Comparison of ENCODE assay signal across 17 cellular contexts in the genomic region with DNA sequence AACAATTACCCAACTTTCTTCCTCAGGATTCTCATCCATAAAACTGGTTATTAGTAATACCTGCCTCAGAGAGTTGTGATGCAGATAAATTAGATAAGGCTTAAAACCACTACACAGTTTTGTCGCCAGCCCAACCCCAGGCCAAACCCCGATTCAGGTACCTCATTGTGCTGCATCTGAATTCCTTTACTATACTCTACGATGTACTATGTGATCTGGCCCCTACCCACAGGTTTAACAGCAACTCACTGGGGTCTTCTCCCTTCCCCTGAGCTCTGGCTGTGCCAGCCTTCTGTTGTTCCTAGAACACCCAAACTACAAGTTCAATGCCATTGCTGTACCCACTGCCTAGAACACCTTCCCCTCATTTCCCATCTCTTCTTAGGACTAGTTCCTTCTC.
DNase-seq lines count a peak whose midpoint lies in the region; ATAC-seq, FAIRE-seq and TF ChIP-seq lines count a peak whose summit lies in the region.
"Had no signal": no experiment of that assay in that cellular context is flagged by ENCODE, and none has a peak within 500 bp of the region (broad histone marks: within the 10 kb centered on the region; RNA-seq: fewer than 3 reads in every experiment).

No MANE protein-coding gene starts in this region.

- peak overlapping the region; percentile 46 for H3K27ac Mint-ChIP-seq in stimulated activated naive CD8-positive, alpha-beta T cell treated with anti-CD3 and anti-CD28 coated beads, Interleukin-15, Interleukin-2, amounts not matched to agents 100 ng/mL and 50 ng/mL, for 24 hours
- H3K27ac Mint-ChIP-seq: nephron progenitor cell had no signal

- TF ChIP-seq CTCF in endothelial cell of umbilical vein (IDR thresholded peaks at IDR 0.05; ENCODE audit: extremely low read depth in 1 of 2, insufficient read depth in 1 of 2, low read depth in 1 of 2, low read length in 2 of 2) = no peak

- H3K27me3 Mint-ChIP-seq in stimulated activated naive CD8-positive, alpha-beta T cell treated with anti-CD3 and anti-CD28 coated beads, Interleukin-15, Interleukin-2, amounts not matched to agents 100 ng/mL and 50 ng/mL, for 24 hours = no peaks in the 10 kb centered on the region

- H3K79me2 ChIP-seq in endothelial cell of umbilical vein (ENCODE audit: control insufficient read depth, insufficient read depth, low read length) = peaks cover 74% of the 10 kb centered on the region

- peaks cover 38% of the 10 kb centered on the region for H3K4me1 Mint-ChIP-seq in stimulated activated naive CD8-positive, alpha-beta T cell treated with anti-CD3 and anti-CD28 coated beads, Interleukin-15, Interleukin-2, amounts not matched to agents 100 ng/mL and 50 ng/mL, for 24 hours (ENCODE audit: low read depth)
- H3K4me1 Mint-ChIP-seq: nephron progenitor cell had no signal

- H3K9me1 ChIP-seq in endothelial cell of umbilical vein (replicated peaks; ENCODE audit: control insufficient read depth, extremely low read depth, insufficient read depth, low read length) = no peaks in the 10 kb centered on the region

- H4K20me1 ChIP-seq in endothelial cell of umbilical vein (replicated peaks; ENCODE audit: control insufficient read depth, extremely low read depth, insufficient read depth, low read length) = no peaks in the 10 kb centered on the region

- H3K27me3 ChIP-seq in endothelial cell of umbilical vein (ENCODE audit: control insufficient read depth in 2 of 2, insufficient read depth in 2 of 2, low read length in 2 of 2) = no peaks in the 10 kb centered on the region
- H3K27me3 ChIP-seq: SJSA1 had no signal

- peaks cover 7% of the 10 kb centered on the region for H3K36me3 Mint-ChIP-seq in stimulated activated naive CD8-positive, alpha-beta T cell treated with anti-CD3 and anti-CD28 coated beads, Interleukin-15, Interleukin-2, amounts not matched to agents 100 ng/mL and 50 ng/mL, for 24 hours (ENCODE audit: low read depth)

- FAIRE-seq in endothelial cell of umbilical vein (lab: Jason Lieb, UNC) = no peak
- no peak for FAIRE-seq in H54 (lab: Jason Lieb, UNC)
- FAIRE-seq: colon, urothelium cell line had no signal

- peak overlapping the region; percentile 23 for H3K27ac ChIP-seq in endothelial cell of umbilical vein (ENCODE audit: insufficient read depth, low read depth, low read length)
- H3K27ac ChIP-seq: SJSA1, WERI-Rb-1 had no signal

- H3K9me3 Mint-ChIP-seq in stimulated activated naive CD8-positive, alpha-beta T cell treated with anti-CD3 and anti-CD28 coated beads, Interleukin-15, Interleukin-2, amounts not matched to agents 100 ng/mL and 50 ng/mL, for 24 hours = peaks cover 6% of the 10 kb centered on the region

- TF ChIP-seq POLR2A in endothelial cell of umbilical vein (IDR thresholded peaks at IDR 0.05; ENCODE audit: low read depth, low read length) (no peak), H54 (IDR thresholded peaks at IDR 0.05; ENCODE audit: low read depth, low read length) (no peak)

- DNase-seq in stimulated activated naive CD8-positive, alpha-beta T cell treated with anti-CD3 and anti-CD28 coated beads, Interleukin-15, Interleukin-2, amounts not matched to agents 100 U/mL and 50 U/mL, for 24 hours = no peak
- DNase-seq in RPMI8226 = peak; percentile 53
- no peak for DNase-seq in endothelial cell of umbilical vein (ENCODE audit: low read depth, low spot score)
- no peak for DNase-seq in H54 (ENCODE audit: insufficient read length, low spot score)
- DNase-seq in COR-L47 (lab: John Stamatoyannopoulos, UW) = no peak
- DNase-seq: activated gamma-delta T cell treated with Interleukin-2 at 50 U/mL for 16 hours, DMS79, NCI-H1417, NCI-H526, nephron progenitor cell, WERI-Rb-1 had no signal

- H3K36me3 ChIP-seq in endothelial cell of umbilical vein (ENCODE audit: control insufficient read depth in 2 of 2, extremely low read depth in 1 of 2, insufficient read depth in 2 of 2, low read length in 2 of 2) = no peaks in the 10 kb centered on the region
- H3K36me3 ChIP-seq: SJSA1, WERI-Rb-1 had no signal

- H3K9ac ChIP-seq in endothelial cell of umbilical vein (replicated peaks; ENCODE audit: extremely low read depth, insufficient read depth, low read length) = no peak overlapping the region

- dilution Hi-C loops in endothelial cell of umbilical vein (cut with MboI; ENCODE audit: extremely low pct_ligation_motif_present, low sequenced_read_pairs) = no loop called here

- H3K4me3 ChIP-seq in endothelial cell of umbilical vein (replicated peaks in 1 of 3; ENCODE audit: insufficient read depth in 1 of 3, low read depth in 1 of 3, low read length in 3 of 3) = no peak overlapping the region
- H3K4me3 ChIP-seq: SJSA1 had no signal

- CTCF ChIA-PET in endothelial cell of umbilical vein (lab: Charles Lee) = interaction anchor here (0.9 to 2.4 kb wide), 23 partner anchors 11 to 207 kb away, joined by 3 to 8 read pairs (median 4); a partner anchor contains a TSS

- H3K4me1 ChIP-seq in endothelial cell of umbilical vein (ENCODE audit: control insufficient read depth, extremely low read depth, insufficient read depth, low read length) = peaks cover 31% of the 10 kb centered on the region
- H3K4me1 ChIP-seq: SJSA1 had no signal

- no peak overlapping the region for H2AFZ ChIP-seq in endothelial cell of umbilical vein (ENCODE audit: low read depth, low read length)

- peak overlapping the region; percentile 54 for H3K4me2 ChIP-seq in endothelial cell of umbilical vein (ENCODE audit: insufficient read depth, low read length)

- H3K9me3 ChIP-seq in endothelial cell of umbilical vein (replicated peaks; ENCODE audit: control insufficient read depth, insufficient read depth, low read length) = no peaks in the 10 kb centered on the region
- H3K9me3 ChIP-seq: SJSA1 had no signal

- POLR2A ChIA-PET in endothelial cell of umbilical vein (lab: Charles Lee) = no interaction called here

- peak overlapping the region; percentile 11 for H3K4me3 Mint-ChIP-seq in stimulated activated naive CD8-positive, alpha-beta T cell treated with anti-CD3 and anti-CD28 coated beads, Interleukin-15, Interleukin-2, amounts not matched to agents 100 ng/mL and 50 ng/mL, for 24 hours
- H3K4me3 Mint-ChIP-seq: nephron progenitor cell had no signal

- BruUV-seq in endothelial cell of umbilical vein (replicated peaks; lab: Mats Ljungman, UMichigan) = no TSS peak

- intact Hi-C loops in endothelial cell of umbilical vein (cut with micrococcal nuclease) = loop anchor here (5.0 to 10.0 kb wide), 2 partner anchors 132 to 271 kb away; no protein-coding TSS in a partner anchor

- no peak for ATAC-seq in stimulated activated naive CD8-positive, alpha-beta T cell treated with anti-CD3 and anti-CD28 coated beads, Interleukin-15, Interleukin-2, amounts not matched to agents 100 U/mL and 50 U/mL, for 24 hours
- ATAC-seq in GM21526 (IDR thresholded peaks at IDR 0.05; ENCODE audit: low FRiP score, unreplicated experiment) (no peak), HG02981 (IDR thresholded peaks at IDR 0.05; ENCODE audit: unreplicated experiment) (no peak)

TF ChIP-seq in endothelial cell of umbilical vein, 7 proteins besides CTCF, POLR2A, EP300 and RAD21:
- TF ChIP-seq, protein P1, sequence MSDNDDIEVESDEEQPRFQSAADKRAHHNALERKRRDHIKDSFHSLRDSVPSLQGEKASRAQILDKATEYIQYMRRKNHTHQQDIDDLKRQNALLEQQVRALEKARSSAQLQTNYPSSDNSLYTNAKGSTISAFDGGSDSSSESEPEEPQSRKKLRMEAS (IDR thresholded peaks at IDR 0.05; ENCODE audit: insufficient read depth, insufficient read length) = no peak
- no peak for TF ChIP-seq JUN (IDR thresholded peaks at IDR 0.05; ENCODE audit: borderline replicate concordance, insufficient read depth, insufficient read length, low read depth)
- TF ChIP-seq EZH2 (IDR thresholded peaks at IDR 0.05; ENCODE audit: borderline replicate concordance, low read depth, low read length, severe bottlenecking) = no peak
- no peak for TF ChIP-seq GATA2 (IDR thresholded peaks at IDR 0.05; ENCODE audit: insufficient read depth, insufficient read length, low read depth, low read length)
- no peak for TF ChIP-seq FOS (IDR thresholded peaks at IDR 0.05; ENCODE audit: borderline replicate concordance, insufficient read depth, low read length)
- no peak for TF ChIP-seq MYC (IDR thresholded peaks at IDR 0.05; ENCODE audit: low read depth, low read length)
- no peak for TF ChIP-seq POLR2AphosphoS5 (IDR thresholded peaks at IDR 0.05; ENCODE audit: insufficient read depth, low read depth, low read length)
